In the genomic region with DNA sequence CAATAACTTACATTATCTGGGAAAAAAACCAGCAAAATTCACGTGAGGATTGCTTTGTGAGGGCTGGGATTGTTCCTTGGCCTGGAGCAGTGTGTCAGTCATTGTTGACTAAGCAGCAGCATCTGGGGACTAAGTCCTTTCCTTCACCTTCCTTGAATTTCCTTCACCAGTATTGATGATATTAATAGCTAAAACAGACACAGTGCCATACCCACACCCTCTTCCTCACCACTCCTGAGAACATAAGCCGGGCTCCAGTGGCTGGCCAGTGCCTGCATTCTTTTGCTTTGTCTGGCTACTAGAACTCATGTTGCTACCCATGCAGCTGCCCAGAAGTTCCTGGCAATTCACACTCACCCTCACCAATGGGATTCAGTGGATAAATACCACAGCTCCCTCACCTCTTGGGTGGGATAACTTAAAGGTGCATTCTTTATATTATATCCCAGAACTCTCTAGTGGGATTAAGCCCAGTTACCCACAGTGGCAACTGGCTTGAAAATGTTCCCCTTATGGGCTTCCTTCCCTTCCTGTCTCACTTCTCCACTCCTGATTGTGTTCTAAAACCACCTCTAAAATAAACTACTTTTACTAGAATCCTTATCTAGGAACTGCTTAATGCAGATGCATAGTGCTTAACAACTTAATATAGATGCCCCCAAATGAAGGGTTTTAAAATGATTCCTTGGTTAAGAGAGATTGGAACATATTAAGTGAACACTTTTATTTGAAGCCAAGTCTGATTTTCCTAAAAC, we compare ENCODE assay signal across 10 cellular contexts. TPM values are rescaled to one million over a fixed set of nuclear protein-coding genes. Genes with fewer than 3 reads are reported as not detected.
DNase-seq lines count a peak whose midpoint lies in the region; ATAC-seq, FAIRE-seq and TF ChIP-seq lines count a peak whose summit lies in the region.
"Had no signal": no experiment of that assay in that cellular context is flagged by ENCODE, and none has a peak within 500 bp of the region (broad histone marks: within the 10 kb centered on the region; RNA-seq: fewer than 3 reads in every experiment).

No MANE protein-coding gene starts in this region.

- H3K36me3 ChIP-seq in esophagus (ENCODE audit: control insufficient read depth in 2 of 2, insufficient read depth in 2 of 2, low read length in 1 of 2), result no peaks in the 10 kb centered on the region
- no peaks in the 10 kb centered on the region for H3K36me3 ChIP-seq in small intestine (ENCODE audit: control insufficient read depth in 2 of 2, insufficient read depth in 2 of 2, low read length in 2 of 2)

- H3K27ac ChIP-seq in esophagus (ENCODE audit: low read depth in 2 of 2, low read length in 1 of 2) (peak overlapping the region; percentile 31 to 64), small intestine (ENCODE audit: low read depth in 1 of 2, low read length in 1 of 2) (peak overlapping the region in 1 of 2 donors; percentile 3)
- no peak overlapping the region for H3K27ac ChIP-seq in CD4-positive, alpha-beta T cell (ENCODE audit: low read depth, low read length)

- H3K27me3 ChIP-seq in esophagus (ENCODE audit: control insufficient read depth in 1 of 2, insufficient read depth in 2 of 2, low read length in 2 of 2) (no peaks in the 10 kb centered on the region), small intestine (ENCODE audit: control insufficient read depth in 2 of 2, insufficient read depth in 2 of 2, low read length in 2 of 2) (no peaks in the 10 kb centered on the region)
- H3K27me3 ChIP-seq in CD4-positive, alpha-beta T cell (ENCODE audit: control insufficient read depth, insufficient read depth, low read length), result no peaks in the 10 kb centered on the region

- H3K36me3 Mint-ChIP-seq in CD4-positive, alpha-beta T cell (ENCODE audit: low read depth), result no peaks in the 10 kb centered on the region

- no peak for FAIRE-seq in small intestine (lab: Jason Lieb, UNC)

- CTCF ChIA-PET in CD4-positive, alpha-beta T cell (lab: Charles Lee), result interaction anchor here (0.9 kb wide), 1 partner anchor 10 kb away, joined by 3 read pairs; no protein-coding TSS in a partner anchor

- DNase-seq in DMS 273 (lab: John Stamatoyannopoulos, UW; ENCODE audit: unreplicated experiment), result peak; percentile 16
- DNase-seq in DMS 273 treated with DMSO at 0.1 percent for 48 hours (lab: John Stamatoyannopoulos, UW), result no peak
- peak; percentile 29 for DNase-seq in small intestine
- no peak for DNase-seq in nucleus accumbens (lab: John Stamatoyannopoulos, UW)
- DNase-seq in CD4-positive, alpha-beta T cell, result no peak
- no peak for DNase-seq in NCI-H1417 (lab: John Stamatoyannopoulos, UW)
- DNase-seq: 8988T; activated CD4-positive, alpha-beta T cell treated with anti-CD3 and anti-CD28 coated beads, Interleukin-2, amount 50 U/mL, for 48 hours had no signal

- intact Hi-C loops in CD4-positive, alpha-beta T cell (cut with DNase I, micrococcal nuclease), result no loop called here

- H3K4me1 ChIP-seq in esophagus (ENCODE audit: control insufficient read depth in 2 of 2, insufficient read depth in 2 of 2, low read length in 1 of 2), result peaks cover 0 to 2% of the 10 kb centered on the region in 2 donors
- H3K4me1 ChIP-seq in small intestine (ENCODE audit: control insufficient read depth in 2 of 2, insufficient read depth in 1 of 2, low read depth in 1 of 2, low read length in 1 of 2), result peaks cover 3 to 4% of the 10 kb centered on the region in 2 donors

- H3K27me3 Mint-ChIP-seq in CD4-positive, alpha-beta T cell, result no peaks in the 10 kb centered on the region

- H3K4me3 ChIP-seq in esophagus (ENCODE audit: low read depth in 1 of 2, low read length in 2 of 2), result no peak overlapping the region
- no peak overlapping the region for H3K4me3 ChIP-seq in small intestine (ENCODE audit: low read depth in 1 of 2, low read length in 2 of 2)

- POLR2A ChIA-PET in CD4-positive, alpha-beta T cell (lab: Charles Lee), result no interaction called here

- peaks cover 2% of the 10 kb centered on the region for H3K9me3 Mint-ChIP-seq in CD4-positive, alpha-beta T cell

- peaks cover 54% of the 10 kb centered on the region for H3K4me1 Mint-ChIP-seq in CD4-positive, alpha-beta T cell (ENCODE audit: low read depth)

- H3K4me3 Mint-ChIP-seq in CD4-positive, alpha-beta T cell, result no peak overlapping the region

- no peak for TF ChIP-seq CTCF in CD4-positive, alpha-beta T cell (IDR thresholded peaks at IDR 0.05)

- H3K9me3 ChIP-seq in esophagus (ENCODE audit: control insufficient read depth in 2 of 2, insufficient read depth in 1 of 2, low read depth in 1 of 2, low read length in 1 of 2) (no peaks in the 10 kb centered on the region), small intestine (ENCODE audit: control insufficient read depth, low read depth) (no peaks in the 10 kb centered on the region)
- no peaks in the 10 kb centered on the region for H3K9me3 ChIP-seq in CD4-positive, alpha-beta T cell (ENCODE audit: control insufficient read depth, low read length)

- peak; percentile 31 for ATAC-seq in HG03432 (IDR thresholded peaks at IDR 0.05; ENCODE audit: unreplicated experiment)
- ATAC-seq in CD4-positive, alpha-beta T cell (ENCODE audit: poor library complexity), result no peak

- no peak overlapping the region for H3K27ac Mint-ChIP-seq in CD4-positive, alpha-beta T cell

- whole genome bisulfite sequencing in esophagus, 2 donors, result 44 to 50% methylated on average over 2 of the region's 2 CpGs
- 44 to 64% (median 49%) methylated on average over 2 of the region's 2 CpGs for WGBS in small intestine, 3 donors

RNA-seq across cellular contexts. Expression of gene PLCB1, which starts 24.0 kb away (rescaled TPM):
- polyA plus RNA-seq in esophagus (1 to 10 TPM; 1.7 to 3.0 TPM), small intestine (1 to 10 TPM; 1.8 to 5.4 (median 1.9) TPM)
- total RNA-seq in CD4-positive, alpha-beta T cell, result 1 to 10 TPM; 3.8 to 5.6 TPM

Comparison
In these comparisons a context has a peak if more than half of its experiments do, and no peak if none do; other contexts are left out.
1. DNase-seq: peak in DMS 273 (single experiment) and small intestine (single experiment); none in DMS 273 treated with DMSO at 0.1 percent for 48 hours (single experiment), nucleus accumbens (0 of 56), CD4-positive, alpha-beta T cell (0 of 10) and NCI-H1417 (0 of 3).